1 cellular context compared by ENCODE assay signal in the genomic region with DNA sequence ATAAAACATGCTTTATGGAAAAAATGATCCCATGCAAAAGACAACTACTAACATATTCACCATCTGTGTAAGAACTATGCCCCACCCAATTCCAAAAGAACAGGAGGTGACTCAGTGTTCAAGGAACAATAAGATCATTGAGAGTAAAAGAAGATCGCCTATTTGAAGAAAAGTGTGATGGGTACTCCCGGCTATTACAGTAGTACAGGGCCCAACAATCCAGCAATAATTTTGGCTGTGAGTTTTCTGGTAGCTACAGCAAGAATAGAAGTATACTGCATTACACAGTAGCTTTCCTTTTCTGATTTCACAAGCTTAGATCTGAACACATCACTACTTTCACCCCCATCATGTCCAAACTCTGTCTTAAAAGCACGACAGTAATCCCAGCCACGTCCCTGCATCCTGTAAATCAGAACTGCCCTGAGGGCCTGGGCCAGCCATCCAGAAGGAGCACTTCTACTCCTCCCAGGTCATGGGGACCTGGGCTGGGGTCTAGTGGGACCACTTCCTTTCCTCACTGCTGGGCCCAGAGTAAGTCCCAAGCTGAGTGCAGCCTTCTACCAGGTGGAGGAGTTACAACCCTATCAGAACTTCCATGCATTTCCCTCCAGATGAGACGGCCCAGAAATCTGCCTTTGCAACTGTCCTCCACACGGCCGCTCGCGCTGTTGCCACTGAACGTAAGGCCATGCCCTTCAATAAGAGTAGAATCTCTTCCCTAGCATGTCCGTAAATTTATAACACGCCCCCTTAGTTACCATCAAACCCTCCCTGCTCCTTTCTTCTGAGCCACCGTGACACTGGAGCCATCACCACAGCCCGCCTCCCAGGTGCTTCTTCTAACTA.
TF ChIP-seq lines count a peak whose summit lies in the region.

No MANE protein-coding gene starts in this region.

TF ChIP-seq in GM23338, 12 proteins besides CTCF, POLR2A, EP300 and RAD21 (continued from another document):
- TF ChIP-seq, protein P1, sequence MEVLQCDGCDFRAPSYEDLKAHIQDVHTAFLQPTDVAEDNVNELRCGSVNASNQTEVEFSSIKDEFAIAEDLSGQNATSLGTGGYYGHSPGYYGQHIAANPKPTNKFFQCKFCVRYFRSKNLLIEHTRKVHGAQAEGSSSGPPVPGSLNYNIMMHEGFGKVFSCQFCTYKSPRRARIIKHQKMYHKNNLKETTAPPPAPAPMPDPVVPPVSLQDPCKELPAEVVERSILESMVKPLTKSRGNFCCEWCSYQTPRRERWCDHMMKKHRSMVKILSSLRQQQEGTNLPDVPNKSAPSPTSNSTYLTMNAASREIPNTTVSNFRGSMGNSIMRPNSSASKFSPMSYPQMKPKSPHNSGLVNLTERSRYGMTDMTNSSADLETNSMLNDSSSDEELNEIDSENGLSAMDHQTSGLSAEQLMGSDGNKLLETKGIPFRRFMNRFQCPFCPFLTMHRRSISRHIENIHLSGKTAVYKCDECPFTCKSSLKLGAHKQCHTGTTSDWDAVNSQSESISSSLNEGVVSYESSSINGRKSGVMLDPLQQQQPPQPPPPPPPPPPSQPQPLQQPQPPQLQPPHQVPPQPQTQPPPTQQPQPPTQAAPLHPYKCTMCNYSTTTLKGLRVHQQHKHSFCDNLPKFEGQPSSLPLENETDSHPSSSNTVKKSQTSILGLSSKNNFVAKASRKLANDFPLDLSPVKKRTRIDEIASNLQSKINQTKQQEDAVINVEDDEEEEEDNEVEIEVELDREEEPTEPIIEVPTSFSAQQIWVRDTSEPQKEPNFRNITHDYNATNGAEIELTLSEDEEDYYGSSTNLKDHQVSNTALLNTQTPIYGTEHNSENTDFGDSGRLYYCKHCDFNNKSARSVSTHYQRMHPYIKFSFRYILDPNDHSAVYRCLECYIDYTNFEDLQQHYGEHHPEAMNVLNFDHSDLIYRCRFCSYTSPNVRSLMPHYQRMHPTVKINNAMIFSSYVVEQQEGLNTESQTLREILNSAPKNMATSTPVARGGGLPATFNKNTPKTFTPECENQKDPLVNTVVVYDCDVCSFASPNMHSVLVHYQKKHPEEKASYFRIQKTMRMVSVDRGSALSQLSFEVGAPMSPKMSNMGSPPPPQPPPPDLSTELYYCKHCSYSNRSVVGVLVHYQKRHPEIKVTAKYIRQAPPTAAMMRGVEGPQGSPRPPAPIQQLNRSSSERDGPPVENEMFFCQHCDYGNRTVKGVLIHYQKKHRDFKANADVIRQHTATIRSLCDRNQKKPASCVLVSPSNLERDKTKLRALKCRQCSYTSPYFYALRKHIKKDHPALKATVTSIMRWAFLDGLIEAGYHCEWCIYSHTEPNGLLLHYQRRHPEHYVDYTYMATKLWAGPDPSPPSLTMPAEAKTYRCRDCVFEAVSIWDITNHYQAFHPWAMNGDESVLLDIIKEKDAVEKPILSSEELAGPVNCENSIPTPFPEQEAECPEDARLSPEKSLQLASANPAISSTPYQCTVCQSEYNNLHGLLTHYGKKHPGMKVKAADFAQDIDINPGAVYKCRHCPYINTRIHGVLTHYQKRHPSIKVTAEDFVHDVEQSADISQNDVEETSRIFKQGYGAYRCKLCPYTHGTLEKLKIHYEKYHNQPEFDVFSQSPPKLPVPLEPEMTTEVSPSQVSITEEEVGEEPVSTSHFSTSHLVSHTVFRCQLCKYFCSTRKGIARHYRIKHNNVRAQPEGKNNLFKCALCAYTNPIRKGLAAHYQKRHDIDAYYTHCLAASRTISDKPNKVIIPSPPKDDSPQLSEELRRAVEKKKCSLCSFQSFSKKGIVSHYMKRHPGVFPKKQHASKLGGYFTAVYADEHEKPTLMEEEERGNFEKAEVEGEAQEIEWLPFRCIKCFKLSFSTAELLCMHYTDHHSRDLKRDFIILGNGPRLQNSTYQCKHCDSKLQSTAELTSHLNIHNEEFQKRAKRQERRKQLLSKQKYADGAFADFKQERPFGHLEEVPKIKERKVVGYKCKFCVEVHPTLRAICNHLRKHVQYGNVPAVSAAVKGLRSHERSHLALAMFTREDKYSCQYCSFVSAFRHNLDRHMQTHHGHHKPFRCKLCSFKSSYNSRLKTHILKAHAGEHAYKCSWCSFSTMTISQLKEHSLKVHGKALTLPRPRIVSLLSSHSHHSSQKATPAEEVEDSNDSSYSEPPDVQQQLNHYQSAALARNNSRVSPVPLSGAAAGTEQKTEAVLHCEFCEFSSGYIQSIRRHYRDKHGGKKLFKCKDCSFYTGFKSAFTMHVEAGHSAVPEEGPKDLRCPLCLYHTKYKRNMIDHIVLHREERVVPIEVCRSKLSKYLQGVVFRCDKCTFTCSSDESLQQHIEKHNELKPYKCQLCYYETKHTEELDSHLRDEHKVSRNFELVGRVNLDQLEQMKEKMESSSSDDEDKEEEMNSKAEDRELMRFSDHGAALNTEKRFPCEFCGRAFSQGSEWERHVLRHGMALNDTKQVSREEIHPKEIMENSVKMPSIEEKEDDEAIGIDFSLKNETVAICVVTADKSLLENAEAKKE (CRISPR knock-in tag; IDR thresholded peaks at IDR 0.05): no peak
- TF ChIP-seq STAT1 (IDR thresholded peaks at IDR 0.05; ENCODE audit: unreplicated experiment) (no peak), CREB1 (CRISPR knock-in tag; IDR thresholded peaks at IDR 0.05; ENCODE audit: low read depth) (no peak), ZNF114 (CRISPR knock-in tag; IDR thresholded peaks at IDR 0.05) (no peak)
